Comparison of ENCODE assay signal across 18 cellular contexts in the genomic region with DNA sequence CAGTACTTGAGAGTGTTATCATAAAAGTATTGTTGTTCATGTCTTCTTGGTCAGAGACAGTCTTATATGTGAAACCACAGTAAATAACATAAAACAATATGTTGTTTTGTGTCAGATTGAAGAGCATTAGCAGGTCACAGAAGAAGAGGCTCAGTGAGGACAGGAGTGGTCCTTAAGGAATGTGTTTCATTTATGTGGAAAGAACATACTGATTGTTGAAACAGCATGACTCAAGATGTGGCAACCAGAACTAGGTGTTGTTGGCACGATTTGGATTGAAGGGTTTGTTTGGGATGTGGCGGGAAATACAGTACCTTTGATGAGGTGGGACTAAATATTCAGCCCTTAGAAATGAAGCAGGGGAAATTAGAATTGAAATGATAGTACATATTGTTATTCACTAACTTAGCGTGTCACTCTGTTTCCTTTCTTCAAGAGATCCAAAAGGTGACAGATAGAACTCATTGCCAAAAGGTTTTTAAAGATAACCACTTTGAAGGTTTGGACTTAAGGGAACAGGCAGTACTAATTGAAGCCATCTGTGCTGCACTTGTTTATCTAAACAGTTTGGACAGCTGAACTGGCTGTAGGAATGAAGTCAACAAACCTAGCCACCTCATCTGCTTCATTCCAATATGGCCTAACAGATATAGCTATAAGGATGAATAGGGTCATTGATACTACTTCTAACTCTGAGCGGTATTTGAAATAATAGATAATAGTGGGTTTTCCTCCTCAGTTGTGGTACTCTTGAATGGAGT. TPM values are rescaled to one million over a fixed set of nuclear protein-coding genes. Genes with fewer than 3 reads are reported as not detected.
DNase-seq lines count a peak whose midpoint lies in the region; ATAC-seq and TF ChIP-seq lines count a peak whose summit lies in the region.
"Had no signal": no experiment of that assay in that cellular context is flagged by ENCODE, and none has a peak within 500 bp of the region (broad histone marks: within the 10 kb centered on the region; RNA-seq: fewer than 3 reads in every experiment).

No MANE protein-coding gene starts in this region.

- H3F3A ChIP-seq in GM23248 (ENCODE audit: insufficient read depth) = peaks cover 5% of the 10 kb centered on the region; the same call in 1 of the 2 replicates

- H4K91ac ChIP-seq in mesenchymal stem cell (ENCODE audit: low read length) = no peak overlapping the region

- H3K27me3 Mint-ChIP-seq in activated CD4-positive, alpha-beta memory T cell treated with anti-CD3 and anti-CD28 coated beads, Interleukin-2, amount 10 ng/mL, durations not matched to agents 7 days and 5 days = peaks cover 2% of the 10 kb centered on the region

- in situ Hi-C loops in GM23248 (cut with MboI) = no loop called here

- H3K79me1 ChIP-seq in mesenchymal stem cell (replicated peaks; ENCODE audit: low read length, poor library complexity, severe bottlenecking) = peaks cover 19% of the 10 kb centered on the region

- 97% methylated on average over 4 of the region's 4 CpGs for WGBS in GM23248 (ENCODE audit: low coverage in 1 of 2, low lambda C conversion rate in 2 of 2, missing lambda C conversion rate in 2 of 2), 2 experiments
- WGBS in mesenchymal stem cell = 89% methylated on average over 2 of the region's 4 CpGs

- TF ChIP-seq CTCF in choroid plexus epithelial cell (conservative IDR thresholded peaks at IDR 0.05; ENCODE audit: low read depth, low read length) = no peak

- H3K4me3 Mint-ChIP-seq in activated CD4-positive, alpha-beta memory T cell treated with anti-CD3 and anti-CD28 coated beads, Interleukin-2, amount 10 ng/mL, durations not matched to agents 7 days and 5 days = no peak overlapping the region
- H3K4me3 Mint-ChIP-seq: brain had no signal

- H2BK15ac ChIP-seq in mesenchymal stem cell (ENCODE audit: low read depth, poor library complexity, severe bottlenecking) = no peak overlapping the region

- H3K79me2 ChIP-seq in GM23248 (ENCODE audit: insufficient read depth) = peaks cover 93% of the 10 kb centered on the region

- no peak overlapping the region for H3K23ac ChIP-seq in mesenchymal stem cell (ENCODE audit: low read length in 2 of 2)

- H3K4me3 ChIP-seq in GM23248 (no peak overlapping the region), choroid plexus epithelial cell (ENCODE audit: low read depth, low read length) (no peak overlapping the region), mesenchymal stem cell (ENCODE audit: insufficient read depth in 1 of 2, low read depth in 1 of 2, low read length in 2 of 2) (no peak overlapping the region)
- H3K4me3 ChIP-seq: BLaER1, thyroid gland had no signal

- no peaks in the 10 kb centered on the region for H3K27me3 ChIP-seq in GM23248 (replicated peaks; ENCODE audit: insufficient read depth)
- no peaks in the 10 kb centered on the region for H3K27me3 ChIP-seq in mesenchymal stem cell (ENCODE audit: control insufficient read depth in 1 of 2, insufficient read depth in 1 of 2, low read length in 2 of 2)
- H3K27me3 ChIP-seq: BLaER1, thyroid gland had no signal

- H3K4me1 Mint-ChIP-seq in activated CD4-positive, alpha-beta memory T cell treated with anti-CD3 and anti-CD28 coated beads, Interleukin-2, amount 10 ng/mL, durations not matched to agents 7 days and 5 days = no peaks in the 10 kb centered on the region

- no peak overlapping the region for H3K27ac ChIP-seq in GM23248
- H3K27ac ChIP-seq in mesenchymal stem cell (ENCODE audit: low read length, poor library complexity, severe bottlenecking) = no peak overlapping the region
- H3K27ac ChIP-seq: BLaER1, thyroid gland had no signal

- no peak overlapping the region for H2BK5ac ChIP-seq in mesenchymal stem cell (ENCODE audit: low read depth, low read length, poor library complexity, severe bottlenecking)

- H3K36me3 Mint-ChIP-seq in activated CD4-positive, alpha-beta memory T cell treated with anti-CD3 and anti-CD28 coated beads, Interleukin-2, amount 10 ng/mL, durations not matched to agents 7 days and 5 days (ENCODE audit: low read depth) = no peaks in the 10 kb centered on the region

- H3K9me3 ChIP-seq in GM23248 (ENCODE audit: low read depth) (no peaks in the 10 kb centered on the region), mesenchymal stem cell (ENCODE audit: control insufficient read depth, low read length) (no peaks in the 10 kb centered on the region)
- H3K9me3 ChIP-seq: thyroid gland had no signal

- H3K9me2 ChIP-seq in GM23248 (ENCODE audit: insufficient read depth) = no peaks in the 10 kb centered on the region

- H3K18ac ChIP-seq in mesenchymal stem cell (ENCODE audit: low read depth in 1 of 2, low read length in 2 of 2) = no peak overlapping the region

- no peak overlapping the region for H2AK5ac ChIP-seq in mesenchymal stem cell (ENCODE audit: low read length, severe bottlenecking)

- no peak overlapping the region for H4K8ac ChIP-seq in mesenchymal stem cell (ENCODE audit: low read length)

- no peak overlapping the region for H3K4ac ChIP-seq in mesenchymal stem cell (ENCODE audit: low read depth in 1 of 2, low read length in 2 of 2)

- ATAC-seq in HG02610 (IDR thresholded peaks at IDR 0.05; ENCODE audit: unreplicated experiment) = no peak
- ATAC-seq in HG03045 (IDR thresholded peaks at IDR 0.05; ENCODE audit: unreplicated experiment) = no peak

- H3K9ac ChIP-seq in GM23248 (no peak overlapping the region), mesenchymal stem cell (ENCODE audit: low read length) (no peak overlapping the region)
- H3K9ac ChIP-seq: BLaER1 had no signal

- H4K20me1 ChIP-seq in GM23248 (ENCODE audit: insufficient read depth) = no peaks in the 10 kb centered on the region
- H4K20me1 ChIP-seq: BLaER1 had no signal

- no peak overlapping the region for H3K27ac Mint-ChIP-seq in activated CD4-positive, alpha-beta memory T cell treated with anti-CD3 and anti-CD28 coated beads, Interleukin-2, amount 10 ng/mL, durations not matched to agents 7 days and 5 days

- H2BK12ac ChIP-seq in mesenchymal stem cell (ENCODE audit: low read length in 2 of 2) = no peak overlapping the region

- H3K4me1 ChIP-seq in GM23248 (ENCODE audit: insufficient read depth) = no peaks in the 10 kb centered on the region
- no peaks in the 10 kb centered on the region for H3K4me1 ChIP-seq in mesenchymal stem cell (ENCODE audit: control insufficient read depth, insufficient read depth, low read depth, low read length)
- H3K4me1 ChIP-seq: BLaER1 had no signal

- H2AFZ ChIP-seq in GM23248 = no peak overlapping the region
- H2AFZ ChIP-seq in mesenchymal stem cell (ENCODE audit: low read depth, low read length) = no peak overlapping the region

- H3K36me3 ChIP-seq in GM23248 (ENCODE audit: low read depth) (peaks cover 29% of the 10 kb centered on the region), mesenchymal stem cell (ENCODE audit: control insufficient read depth in 1 of 2, insufficient read depth in 2 of 2, low read depth in 1 of 2, low read length in 2 of 2) (peaks cover 16 to 83% of the 10 kb centered on the region in 2 experiments)
- H3K36me3 ChIP-seq: thyroid gland had no signal

- H3K14ac ChIP-seq in mesenchymal stem cell (ENCODE audit: low read length in 2 of 2) = no peak overlapping the region

- H2BK120ac ChIP-seq in mesenchymal stem cell (ENCODE audit: low read depth, low read length) = no peak overlapping the region

- no peaks in the 10 kb centered on the region for H3K9me3 Mint-ChIP-seq in activated CD4-positive, alpha-beta memory T cell treated with anti-CD3 and anti-CD28 coated beads, Interleukin-2, amount 10 ng/mL, durations not matched to agents 7 days and 5 days

- DNase-seq in GM23248 (peak; percentile 31), RPMI7951 (ENCODE audit: low read depth) (peak; percentile 27), choroid plexus epithelial cell (ENCODE audit: low read depth) (peak; percentile 40), mesenchymal stem cell (peak; percentile 32), T1000 (lab: John Stamatoyannopoulos, UW) (no peak)
- no peak for DNase-seq in activated CD4-positive, alpha-beta memory T cell treated with anti-CD3 and anti-CD28 coated beads, Interleukin-2, amount 10 ng/mL, durations not matched to agents 7 days and 5 days
- DNase-seq: activated CD4-positive, alpha-beta T cell treated with anti-CD3 and anti-CD28 coated beads for 4 hours; activated CD8-positive, alpha-beta memory T cell treated with anti-CD3 and anti-CD28 coated beads, Interleukin-2, amount 50 U/mL, for 48 hours; activated naive CD4-positive, alpha-beta T cell; DMS 273 treated with DMSO at 0.1 percent for 48 hours; NCI-H2081; nucleus accumbens; stimulated activated CD4-positive, alpha-beta T cell treated with anti-CD3 and anti-CD28 coated beads, Interleukin-4, amount 100 ng/mL, for 4 hours; thyroid gland had no signal

- H3K4me2 ChIP-seq in GM23248 (ENCODE audit: unreplicated experiment) (no peak overlapping the region), mesenchymal stem cell (ENCODE audit: low read length, poor library complexity, severe bottlenecking) (no peak overlapping the region)
- H3K4me2 ChIP-seq: BLaER1 had no signal

- POLR2A ChIA-PET in activated CD4-positive, alpha-beta memory T cell treated with anti-CD3 and anti-CD28 coated beads, Interleukin-2, amount 10 ng/mL, durations not matched to agents 7 days and 5 days (lab: Charles Lee) = no interaction called here

- CTCF ChIA-PET in activated CD4-positive, alpha-beta memory T cell treated with anti-CD3 and anti-CD28 coated beads, Interleukin-2, amount 10 ng/mL, durations not matched to agents 7 days and 5 days (lab: Charles Lee) = interaction anchor here (1.2 kb wide), 1 partner anchor 28 kb away, joined by 6 read pairs; no protein-coding TSS in a partner anchor

RNA-seq across cellular contexts. Expression of a gene that starts 14.4 kb away (rescaled TPM):
- total RNA-seq in GM23248 (2014; rRNA removed; shearing (Covaris generic)) = 41.4 and 49.6 TPM in 2 replicates
- 18.1 and 19.3 TPM in 2 replicates for polyA plus RNA-seq in GM23248 (2016; fragmentation: Nextera tagmentation; extraction: Ambion mirVana)
- total RNA-seq in RPMI7951 (2014; rRNA removed; shearing (Covaris generic)) = 9.2 and 18.1 TPM in 2 replicates
- polyA plus RNA-seq in mesenchymal stem cell (2013, experiment 1 of 2) = 10.1 TPM
- 8.5 TPM for polyA plus RNA-seq in mesenchymal stem cell (2013, experiment 2 of 2)
- 1 to 10 TPM; 2.2 to 3.0 TPM for total RNA-seq in activated CD4-positive, alpha-beta memory T cell treated with anti-CD3 and anti-CD28 coated beads, Interleukin-2, amount 10 ng/mL, durations not matched to agents 7 days and 5 days

Comparison
In these comparisons a context has a peak if more than half of its experiments do, and no peak if none do; other contexts are left out.
1. DNase-seq: peak in GM23248 (single experiment), RPMI7951 (single experiment), choroid plexus epithelial cell (single experiment) and mesenchymal stem cell (single experiment); none in T1000 (single experiment) and activated CD4-positive, alpha-beta memory T cell treated with anti-CD3 and anti-CD28 coated beads, Interleukin-2, amount 10 ng/mL, durations not matched to agents 7 days and 5 days (single experiment).